Comparison of ENCODE assay signal across 22 cellular contexts in the genomic region with DNA sequence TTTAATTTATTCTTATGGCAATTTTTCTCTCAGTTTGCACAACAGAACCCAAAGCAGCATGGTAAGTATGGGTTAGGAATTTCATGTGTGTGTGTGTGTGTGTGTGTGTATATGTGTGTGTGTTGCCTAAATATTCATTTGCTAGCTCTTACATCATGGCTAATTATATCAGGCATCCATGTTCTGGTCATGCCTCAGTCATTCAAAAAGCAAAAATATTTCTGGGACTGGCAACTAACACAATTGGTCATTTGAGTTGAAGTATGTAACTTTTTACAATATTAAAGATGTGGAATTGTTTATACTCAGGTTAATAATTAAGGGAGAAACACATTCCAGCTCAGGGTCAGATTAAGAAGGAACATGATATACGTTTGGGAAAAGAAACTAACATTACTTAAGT.
"Had no signal": no experiment of that assay in that cellular context is flagged by ENCODE, and none has a peak within 500 bp of the region (broad histone marks: within the 10 kb centered on the region; RNA-seq: fewer than 3 reads in every experiment).

No MANE protein-coding gene starts in this region.

- H3K27me3 Mint-ChIP-seq: activated CD4-positive, alpha-beta memory T cell treated with anti-CD3 and anti-CD28 coated beads for 36 hours; activated naive CD8-positive, alpha-beta T cell treated with anti-CD3 and anti-CD28 coated beads for 36 hours; activated T-helper 17 cell treated with anti-CD3 and anti-CD28 coated beads, Interleukin-2, amount 50 U/mL, for 72 hours; effector memory CD8-positive, alpha-beta T cell; naive thymus-derived CD4-positive, alpha-beta T cell had no signal

- DNase-seq: activated CD4-positive, alpha-beta memory T cell treated with anti-CD3 and anti-CD28 coated beads for 36 hours; activated CD4-positive, alpha-beta T cell treated with anti-CD3 and anti-CD28 coated beads for 4 hours; activated naive CD4-positive, alpha-beta T cell; activated naive CD8-positive, alpha-beta T cell treated with anti-CD3 and anti-CD28 coated beads for 36 hours; activated T-cell treated with anti-CD3 and anti-CD28 coated beads for 4 hours; amniotic stem cell; effector memory CD8-positive, alpha-beta T cell; hypothalamus; islet precursor cell; left ventricle myocardium superior; mesendoderm; naive thymus-derived CD4-positive, alpha-beta T cell; stimulated activated CD4-positive, alpha-beta T cell treated with anti-CD3 and anti-CD28 coated beads, Interleukin-12 subunit alpha, Interleukin-12 subunit beta, amount 100 ng/mL, for 4 hours; stimulated activated CD4-positive, alpha-beta T cell treated with anti-CD3 and anti-CD28 coated beads, Interleukin-2, amount 100 ng/mL, for 24 hours; stimulated activated naive CD8-positive, alpha-beta T cell treated with anti-CD3 and anti-CD28 coated beads, Interleukin-15, Interleukin-2, amounts not matched to agents 100 U/mL and 50 U/mL, for 24 hours; substantia nigra; T-helper 2 cell; tibial artery had no signal

- H3K27ac ChIP-seq: neutrophil, parathyroid adenoma, tibial artery had no signal

- H3K4me1 Mint-ChIP-seq: activated naive CD8-positive, alpha-beta T cell treated with anti-CD3 and anti-CD28 coated beads for 36 hours; activated T-helper 17 cell treated with anti-CD3 and anti-CD28 coated beads, Interleukin-2, amount 50 U/mL, for 72 hours; naive thymus-derived CD4-positive, alpha-beta T cell had no signal

- H3K36me3 Mint-ChIP-seq: activated CD4-positive, alpha-beta memory T cell treated with anti-CD3 and anti-CD28 coated beads for 36 hours; activated naive CD8-positive, alpha-beta T cell treated with anti-CD3 and anti-CD28 coated beads for 36 hours; naive thymus-derived CD4-positive, alpha-beta T cell had no signal

- H3K36me3 ChIP-seq: neutrophil, tibial artery had no signal

- H3K9me3 Mint-ChIP-seq: activated CD4-positive, alpha-beta memory T cell treated with anti-CD3 and anti-CD28 coated beads for 36 hours; activated naive CD8-positive, alpha-beta T cell treated with anti-CD3 and anti-CD28 coated beads for 36 hours; effector memory CD8-positive, alpha-beta T cell had no signal

- FAIRE-seq: urothelium cell line had no signal

- H3K27me3 ChIP-seq: neutrophil, tibial artery had no signal

- H3K4me3 Mint-ChIP-seq: activated CD4-positive, alpha-beta memory T cell treated with anti-CD3 and anti-CD28 coated beads for 36 hours; activated naive CD8-positive, alpha-beta T cell treated with anti-CD3 and anti-CD28 coated beads for 36 hours; activated T-helper 17 cell treated with anti-CD3 and anti-CD28 coated beads, Interleukin-2, amount 50 U/mL, for 72 hours; effector memory CD8-positive, alpha-beta T cell; naive thymus-derived CD4-positive, alpha-beta T cell had no signal

- H3K4me1 ChIP-seq: parathyroid adenoma, tibial artery had no signal

- H3K4me3 ChIP-seq: tibial artery had no signal

- ATAC-seq: activated T-helper 17 cell treated with anti-CD3 and anti-CD28 coated beads, Interleukin-2, amount 50 U/mL, for 72 hours; effector memory CD8-positive, alpha-beta T cell; left ventricle myocardium superior; naive thymus-derived CD4-positive, alpha-beta T cell; stimulated activated naive CD8-positive, alpha-beta T cell treated with anti-CD3 and anti-CD28 coated beads, Interleukin-15, Interleukin-2, amounts not matched to agents 100 U/mL and 50 U/mL, for 24 hours had no signal

- H3K9me3 ChIP-seq: neutrophil, tibial artery had no signal

- H3K27ac Mint-ChIP-seq: activated CD4-positive, alpha-beta memory T cell treated with anti-CD3 and anti-CD28 coated beads for 36 hours; activated naive CD8-positive, alpha-beta T cell treated with anti-CD3 and anti-CD28 coated beads for 36 hours; activated T-helper 17 cell treated with anti-CD3 and anti-CD28 coated beads, Interleukin-2, amount 50 U/mL, for 72 hours; effector memory CD8-positive, alpha-beta T cell; naive thymus-derived CD4-positive, alpha-beta T cell had no signal
